Comparison of ENCODE assay signal across 1 cellular context in genomic region chr11:73307323-73308002, GRCh38.
TF ChIP-seq lines count a peak whose summit lies in the region.

No MANE protein-coding gene starts in this region.

TF ChIP-seq in HCT116, 20 proteins besides CTCF, POLR2A, EP300 and RAD21 (continued from another document):
- TF ChIP-seq ZBTB33 (IDR thresholded peaks at IDR 0.05; ENCODE audit: extremely low read depth, insufficient replicate concordance, low read length) (peak; percentile 28), FOSL1 (IDR thresholded peaks at IDR 0.05; ENCODE audit: low read depth) (no peak), JUND (IDR thresholded peaks at IDR 0.05) (no peak), CEBPB (IDR thresholded peaks at IDR 0.05; ENCODE audit: low read depth) (no peak), EZH2 (IDR thresholded peaks at IDR 0.05) (no peak), SIN3A (IDR thresholded peaks at IDR 0.05; ENCODE audit: low read depth) (peak; percentile 59), SP1 (IDR thresholded peaks at IDR 0.05; ENCODE audit: low read depth) (peak; percentile 33; the same call in 1 of the 2 replicates), MAX (IDR thresholded peaks at IDR 0.05) (no peak; the same call in 1 of the 2 replicates), POLR2AphosphoS5 (IDR thresholded peaks at IDR 0.05; ENCODE audit: low read depth, low read length) (peak; percentile 83), SRF (IDR thresholded peaks at IDR 0.05; ENCODE audit: low read depth) (no peak), EZH2phosphoT487 (IDR thresholded peaks at IDR 0.05; ENCODE audit: borderline replicate concordance) (no peak), ELF1 (IDR thresholded peaks at IDR 0.05; ENCODE audit: borderline replicate concordance, low read depth) (no peak), TCF7L2 (IDR thresholded peaks at IDR 0.05; ENCODE audit: borderline replicate concordance, extremely low read depth, insufficient read depth, insufficient read length) (peak; percentile 20)
